Comparison of ENCODE assay signal across 25 cellular contexts in genomic region chr7:81293806-81294205, GRCh38.
"Had no signal": no experiment of that assay in that cellular context is flagged by ENCODE, and none has a peak within 500 bp of the region (broad histone marks: within the 10 kb centered on the region; RNA-seq: fewer than 3 reads in every experiment).

No MANE protein-coding gene starts in this region.

- H3K4me2 ChIP-seq: neural progenitor cell had no signal

- H3K9ac ChIP-seq: neural progenitor cell, parathyroid adenoma had no signal

- H3K27me3 ChIP-seq: neural progenitor cell, ovary, right lobe of liver, suprapubic skin, testis, tibial artery, transverse colon, upper lobe of left lung, uterus had no signal

- H3K4me1 ChIP-seq: neural progenitor cell, parathyroid adenoma, psoas muscle, right lobe of liver, testis, tibial artery, upper lobe of left lung, uterus had no signal

- H3K27ac ChIP-seq: neural progenitor cell, ovary, parathyroid adenoma, psoas muscle, right lobe of liver, suprapubic skin, testis, tibial artery, transverse colon, upper lobe of left lung, uterus had no signal

- DNase-seq: naive thymus-derived CD4-positive, alpha-beta T cell; natural killer cell; occipital lobe; ovary; psoas muscle; right cardiac atrium; right lobe of liver; small intestine; stimulated activated CD4-positive, alpha-beta T cell treated with anti-CD3 and anti-CD28 coated beads, Interleukin-12 subunit alpha, Interleukin-12 subunit beta, amount 100 ng/mL, for 4 hours; stimulated activated CD4-positive, alpha-beta T cell treated with anti-CD3 and anti-CD28 coated beads, Interleukin-1b, Interleukin-23, amount 100 ng/mL, for 48 hours; stimulated activated CD4-positive, alpha-beta T cell treated with anti-CD3 and anti-CD28 coated beads, Interleukin-4, amount 100 ng/mL, for 1 hour; stimulated activated CD4-positive, alpha-beta T cell treated with anti-CD3 and anti-CD28 coated beads, Interleukin-4, amount 100 ng/mL, for 4 hours; stimulated activated CD8-positive, alpha-beta memory T cell treated with anti-CD3 and anti-CD28 coated beads, Interleukin-4, amount 100 ng/mL, for 48 hours; stimulated activated naive CD4-positive, alpha-beta T cell; stimulated activated naive CD8-positive, alpha-beta T cell treated with anti-CD3 and anti-CD28 coated beads, Interleukin-15, amount 100 ng/mL, for 72 hours; stimulated activated naive CD8-positive, alpha-beta T cell treated with anti-CD3 and anti-CD28 coated beads, Interleukin-15, Interleukin-2, amounts not matched to agents 100 U/mL and 50 U/mL, for 24 hours; substantia nigra; testis; tibial artery; transverse colon; uterus had no signal

- H3K36me3 ChIP-seq: neural progenitor cell, ovary, right lobe of liver, suprapubic skin, tibial artery, transverse colon, upper lobe of left lung, uterus had no signal

- H3K9me3 ChIP-seq: ovary, psoas muscle, right lobe of liver, suprapubic skin, testis, tibial artery, transverse colon, upper lobe of left lung, uterus had no signal

- H3K79me2 ChIP-seq: parathyroid adenoma had no signal

- H3K4me3 ChIP-seq: neural progenitor cell, ovary, psoas muscle, right lobe of liver, suprapubic skin, testis, tibial artery, transverse colon, upper lobe of left lung, uterus had no signal

- ATAC-seq: naive thymus-derived CD4-positive, alpha-beta T cell; natural killer cell; psoas muscle; stimulated activated naive CD8-positive, alpha-beta T cell treated with anti-CD3 and anti-CD28 coated beads, Interleukin-15, amount 100 ng/mL, for 72 hours; stimulated activated naive CD8-positive, alpha-beta T cell treated with anti-CD3 and anti-CD28 coated beads, Interleukin-15, Interleukin-2, amounts not matched to agents 100 U/mL and 50 U/mL, for 24 hours had no signal

- FAIRE-seq: small intestine had no signal

- H2AFZ ChIP-seq: neural progenitor cell, parathyroid adenoma had no signal
